Comparison of ENCODE assay signal across 21 cellular contexts in genomic region chrX:139538907-139539593, GRCh38.
DNase-seq lines count a peak whose midpoint lies in the region; ATAC-seq and TF ChIP-seq lines count a peak whose summit lies in the region.
"Had no signal": no experiment of that assay in that cellular context is flagged by ENCODE, and none has a peak within 500 bp of the region (broad histone marks: within the 10 kb centered on the region; RNA-seq: fewer than 3 reads in every experiment).

No MANE protein-coding gene starts in this region.

- H3K4me2 ChIP-seq in OCI-LY3 (ENCODE audit: low read length), result peak overlapping the region; percentile 40

- no peaks in the 10 kb centered on the region for H3K27me3 ChIP-seq in OCI-LY3 (ENCODE audit: low read depth, low read length)

- no peaks in the 10 kb centered on the region for H3K79me2 ChIP-seq in OCI-LY3 (ENCODE audit: low read length)

- peak overlapping the region; percentile 30; the same call in 1 of the 2 replicates for H2AFZ ChIP-seq in OCI-LY3 (ENCODE audit: low read depth, low read length)

- no peak overlapping the region for H3K4me3 ChIP-seq in OCI-LY3 (ENCODE audit: low read length)
- H3K4me3 ChIP-seq: psoas muscle had no signal

- H3K27ac ChIP-seq in OCI-LY3 (ENCODE audit: low read length), result no peak overlapping the region
- H3K27ac ChIP-seq: psoas muscle, VCaP had no signal

- H3K9me3 ChIP-seq in OCI-LY3 (ENCODE audit: insufficient read depth, low read length), result no peaks in the 10 kb centered on the region
- H3K9me3 ChIP-seq: psoas muscle had no signal

- DNase-seq in NCI-H446 (lab: John Stamatoyannopoulos, UW) (no peak), nucleus accumbens (lab: John Stamatoyannopoulos, UW) (no peak), cortex of kidney (lab: John Stamatoyannopoulos, UW) (no peak), COLO829 (ENCODE audit: low spot score) (no peak)
- DNase-seq: activated CD4-positive, alpha-beta T cell treated with anti-CD3 and anti-CD28 coated beads, Interleukin-2, amount 50 U/mL, for 48 hours; activated naive CD4-positive, alpha-beta T cell treated with anti-CD3 and anti-CD28 coated beads, Interleukin-2, amount 50 U/mL, for 16 hours; activated T-cell treated with anti-CD3 and anti-CD28 coated beads, Interleukin-2, amount 50 U/mL, for 1 hour; GDM1; hippocampal formation; mesendoderm; NCI-H187; NCI-H510A; psoas muscle; SIG-M5; stimulated activated CD4-positive, alpha-beta T cell treated with anti-CD3 and anti-CD28 coated beads, Interleukin-12 subunit alpha, Interleukin-12 subunit beta, amount 100 ng/mL, for 4 hours had no signal

- H4K20me1 ChIP-seq in OCI-LY3 (ENCODE audit: insufficient read depth, low read length), result no peaks in the 10 kb centered on the region

- no peak overlapping the region for H3K9ac ChIP-seq in OCI-LY3 (ENCODE audit: low read length)

- TF ChIP-seq CTCF in OCI-LY3 (IDR thresholded peaks at IDR 0.05; ENCODE audit: low read depth, low read length), result no peak

- H3K36me3 ChIP-seq in OCI-LY3 (replicated peaks; ENCODE audit: low read depth, low read length), result no peaks in the 10 kb centered on the region

- ATAC-seq in GM18909 (IDR thresholded peaks at IDR 0.05; ENCODE audit: poor library complexity, unreplicated experiment) (peak; percentile 84), GM21447 (IDR thresholded peaks at IDR 0.05; ENCODE audit: unreplicated experiment) (peak; percentile 73), HG03108 (IDR thresholded peaks at IDR 0.05; ENCODE audit: unreplicated experiment) (peak; percentile 94)
- ATAC-seq: natural killer cell treated with Interleukin-12 subunit alpha and Interleukin-12 subunit beta and Interleukin-15 and Interleukin-18, amount 100 ng/mL, for 72 hours; psoas muscle had no signal

- H3K4me1 ChIP-seq in OCI-LY3 (ENCODE audit: low read length), result peaks cover 11% of the 10 kb centered on the region
- H3K4me1 ChIP-seq: psoas muscle had no signal
